18 cellular contexts compared by ENCODE assay signal in genomic region chr12:120376890-120377572, GRCh38. TPM values are rescaled to one million over a fixed set of nuclear protein-coding genes. Genes with fewer than 3 reads are reported as not detected.
"Had no signal": no experiment of that assay in that cellular context is flagged by ENCODE, and none has a peak within 500 bp of the region (broad histone marks: within the 10 kb centered on the region; RNA-seq: fewer than 3 reads in every experiment).

No MANE protein-coding gene starts in this region.

- H3K27ac ChIP-seq: skin epidermis, tibial nerve had no signal

- H3K4me1 Mint-ChIP-seq: activated CD4-positive, alpha-beta T cell treated with anti-CD3 and anti-CD28 coated beads for 36 hours; memory B cell had no signal

- H3K4me3 Mint-ChIP-seq: activated CD4-positive, alpha-beta T cell treated with anti-CD3 and anti-CD28 coated beads for 36 hours; effector memory CD8-positive, alpha-beta T cell; memory B cell; neural crest cell; stimulated activated naive CD8-positive, alpha-beta T cell treated with anti-CD3 and anti-CD28 coated beads, Interleukin-15, Interleukin-2, amounts not matched to agents 100 ng/mL and 50 ng/mL, for 24 hours; T-helper 2 cell treated with Interferon-gamma antibody and Interleukin-4, amounts not matched to agents 5 μg/mL and 100 μg/mL, for 36 hours had no signal

- H3K9me3 Mint-ChIP-seq: activated naive CD4-positive, alpha-beta T cell treated with anti-CD3 and anti-CD28 coated beads, Interleukin-2, amount 50 U/mL, for 72 hours; effector memory CD8-positive, alpha-beta T cell; memory B cell; neural crest cell; stimulated activated naive CD8-positive, alpha-beta T cell treated with anti-CD3 and anti-CD28 coated beads, Interleukin-15, Interleukin-2, amounts not matched to agents 100 ng/mL and 50 ng/mL, for 24 hours; T-helper 2 cell treated with Interferon-gamma antibody and Interleukin-4, amounts not matched to agents 5 μg/mL and 100 μg/mL, for 36 hours had no signal

- ATAC-seq: activated CD4-positive, alpha-beta T cell treated with anti-CD3 and anti-CD28 coated beads for 36 hours; activated naive CD4-positive, alpha-beta T cell treated with anti-CD3 and anti-CD28 coated beads, Interleukin-2, amount 50 U/mL, for 72 hours; effector memory CD8-positive, alpha-beta T cell had no signal

- H3K27ac Mint-ChIP-seq: activated CD4-positive, alpha-beta T cell treated with anti-CD3 and anti-CD28 coated beads for 36 hours; effector memory CD8-positive, alpha-beta T cell; memory B cell; stimulated activated naive CD8-positive, alpha-beta T cell treated with anti-CD3 and anti-CD28 coated beads, Interleukin-15, Interleukin-2, amounts not matched to agents 100 ng/mL and 50 ng/mL, for 24 hours; T-helper 2 cell treated with Interferon-gamma antibody and Interleukin-4, amounts not matched to agents 5 μg/mL and 100 μg/mL, for 36 hours had no signal

- H3K4me3 ChIP-seq: adrenal gland, skin epidermis, tibial nerve had no signal

- H3K9me3 ChIP-seq: adrenal gland, tibial nerve had no signal

- H3K27me3 ChIP-seq: adrenal gland had no signal

- DNase-seq: activated CD4-positive, alpha-beta T cell treated with anti-CD3 and anti-CD28 coated beads for 36 hours; activated CD4-positive, alpha-beta T cell treated with anti-CD3 and anti-CD28 coated beads, Interleukin-2, amount 50 U/mL, for 48 hours; activated gamma-delta T cell; adrenal gland; effector memory CD8-positive, alpha-beta T cell; foreskin fibroblast had no signal

- H3K36me3 ChIP-seq: adrenal gland, tibial nerve had no signal

- FAIRE-seq: TTC549 had no signal

- H3K36me3 Mint-ChIP-seq: activated naive CD4-positive, alpha-beta T cell treated with anti-CD3 and anti-CD28 coated beads, Interleukin-2, amount 50 U/mL, for 72 hours; memory B cell had no signal

- H3K4me1 ChIP-seq: tibial nerve had no signal

RNA-seq across cellular contexts. Expression of gene MSI1, which starts 8.1 kb away (rescaled TPM):
- total RNA-seq: dermis microvascular lymphatic vessel endothelial cell, glomerular endothelial cell, mononuclear cell had no signal

RNA-seq across cellular contexts. Expression of gene PLA2G1B, which starts 49.5 kb away (rescaled TPM):
- total RNA-seq: activated naive CD4-positive, alpha-beta T cell treated with anti-CD3 and anti-CD28 coated beads, Interleukin-2, amount 50 U/mL, for 72 hours; cardiac septum; dermis microvascular lymphatic vessel endothelial cell; glomerular endothelial cell; neural crest cell had no signal
